17 cellular contexts compared by ENCODE assay signal in the genomic region with DNA sequence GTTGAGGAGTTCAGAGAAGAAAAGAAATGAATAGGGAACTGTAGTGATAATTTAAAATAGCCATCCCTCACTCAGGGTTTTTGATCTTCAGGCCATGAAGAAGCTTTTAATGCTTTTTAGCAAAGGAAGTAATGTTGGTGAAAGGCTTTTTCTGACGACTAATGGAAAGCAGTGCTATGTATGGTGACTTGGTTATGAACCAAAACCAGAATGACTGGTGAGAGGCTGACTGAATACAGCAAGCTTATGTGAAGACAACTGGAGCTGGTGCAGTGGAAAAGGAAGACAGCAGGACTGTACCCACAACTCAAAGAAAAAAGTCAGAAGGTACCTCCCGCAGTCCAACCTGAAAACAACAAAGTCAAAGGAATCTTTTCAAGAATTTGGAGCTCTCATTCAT.
DNase-seq lines count a peak whose midpoint lies in the region; ATAC-seq, FAIRE-seq and TF ChIP-seq lines count a peak whose summit lies in the region.
"Had no signal": no experiment of that assay in that cellular context is flagged by ENCODE, and none has a peak within 500 bp of the region (broad histone marks: within the 10 kb centered on the region; RNA-seq: fewer than 3 reads in every experiment).

No MANE protein-coding gene starts in this region.

- H3K9me3 ChIP-seq in BLaER1 treated with 17β-estradiol and CSF1 and Interleukin-3, amounts not matched to agents 10 nM and 100 nM (replicated peaks in 1 of 11) = peaks cover 0 to 25% (median 11%) of the 10 kb centered on the region in 11 experiments; a peak in 18 of 22 replicates
- H3K9me3 ChIP-seq in naive thymus-derived CD4-positive, alpha-beta T cell (ENCODE audit: control insufficient read depth in 2 of 3, low read length in 3 of 3) = no peaks in the 10 kb centered on the region
- H3K9me3 ChIP-seq: HAP-1 had no signal

- peak overlapping the region; percentile 33 for H3K4me3 Mint-ChIP-seq in activated T-helper 17 cell treated with anti-CD3 and anti-CD28 coated beads, Interleukin-2, amount 50 U/mL, for 72 hours
- no peak overlapping the region for H3K4me3 Mint-ChIP-seq in naive thymus-derived CD4-positive, alpha-beta T cell

- peak overlapping the region in 8 of 11 experiments; percentile 8 to 63 (median 30); a peak in 10 of 22 replicates for H3K4me2 ChIP-seq in BLaER1 treated with 17β-estradiol and CSF1 and Interleukin-3, amounts not matched to agents 10 nM and 100 nM

- peaks cover 13% of the 10 kb centered on the region for H3K4me1 Mint-ChIP-seq in activated T-helper 17 cell treated with anti-CD3 and anti-CD28 coated beads, Interleukin-2, amount 50 U/mL, for 72 hours
- peaks cover 0 to 32% (median 11%) of the 10 kb centered on the region in 7 donors for H3K4me1 Mint-ChIP-seq in naive thymus-derived CD4-positive, alpha-beta T cell

- no peak overlapping the region for H3K9ac ChIP-seq in BLaER1 treated with 17β-estradiol and CSF1 and Interleukin-3, amounts not matched to agents 10 nM and 100 nM

- peaks cover 2 to 18% (median 14%) of the 10 kb centered on the region in 10 experiments; a peak in 16 of 20 replicates for H3K4me1 ChIP-seq in BLaER1 treated with 17β-estradiol and CSF1 and Interleukin-3, amounts not matched to agents 10 nM and 100 nM
- H3K4me1 ChIP-seq in naive thymus-derived CD4-positive, alpha-beta T cell (ENCODE audit: control insufficient read depth in 2 of 2, insufficient read depth in 2 of 2, low read length in 2 of 2) = no peaks in the 10 kb centered on the region

- peaks cover 53% of the 10 kb centered on the region for H3K36me3 Mint-ChIP-seq in activated T-helper 17 cell treated with anti-CD3 and anti-CD28 coated beads, Interleukin-2, amount 50 U/mL, for 72 hours (ENCODE audit: low read depth)
- H3K36me3 Mint-ChIP-seq in naive thymus-derived CD4-positive, alpha-beta T cell = peaks cover 7 to 60% (median 41%) of the 10 kb centered on the region in 5 donors

- H3K4me3 ChIP-seq in BLaER1 treated with 17β-estradiol and CSF1 and Interleukin-3, amounts not matched to agents 10 nM and 100 nM = no peak overlapping the region
- no peak overlapping the region for H3K4me3 ChIP-seq in naive thymus-derived CD4-positive, alpha-beta T cell (ENCODE audit: low read length)
- H3K4me3 ChIP-seq: HAP-1 had no signal

- H3K27ac ChIP-seq in BLaER1 treated with 17β-estradiol and CSF1 and Interleukin-3, amounts not matched to agents 10 nM and 100 nM = peak overlapping the region in 1 of 11 experiments; percentile 12; a peak in 2 of 22 replicates
- H3K27ac ChIP-seq in naive thymus-derived CD4-positive, alpha-beta T cell (ENCODE audit: low read depth, low read length) = no peak overlapping the region
- H3K27ac ChIP-seq: C4-2B had no signal

- intact Hi-C loops in naive thymus-derived CD4-positive, alpha-beta T cell (cut with micrococcal nuclease) = no loop called here

- no peak for DNase-seq in GM12892 (ENCODE audit: insufficient read length)
- DNase-seq in naive thymus-derived CD4-positive, alpha-beta T cell = no peak
- DNase-seq in foreskin melanocyte = no peak
- DNase-seq in GM19238 (ENCODE audit: insufficient read length, low spot score) = no peak
- DNase-seq: DMS153, EL, NCI-H1436, NCI-H2029 treated with DMSO at 0.1 percent for 48 hours, NCI-H510A treated with DMSO at 0.1 percent for 48 hours, SHP77 had no signal

- peak overlapping the region; percentile 79 for H3K27ac Mint-ChIP-seq in activated T-helper 17 cell treated with anti-CD3 and anti-CD28 coated beads, Interleukin-2, amount 50 U/mL, for 72 hours
- peak overlapping the region in 5 of 9 donors; percentile 13 to 80 (median 63) for H3K27ac Mint-ChIP-seq in naive thymus-derived CD4-positive, alpha-beta T cell

- no peak for TF ChIP-seq POLR2A in GM12892 (IDR thresholded peaks at IDR 0.05; ENCODE audit: low read depth, low read length)

- CTCF ChIA-PET in naive thymus-derived CD4-positive, alpha-beta T cell (lab: Charles Lee) = interaction anchor here (0.6 kb wide), 2 partner anchors 303 to 430 kb away, joined by 3 read pairs; no protein-coding TSS in a partner anchor

- no peaks in the 10 kb centered on the region for H3K27me3 Mint-ChIP-seq in activated T-helper 17 cell treated with anti-CD3 and anti-CD28 coated beads, Interleukin-2, amount 50 U/mL, for 72 hours
- H3K27me3 Mint-ChIP-seq in naive thymus-derived CD4-positive, alpha-beta T cell = no peaks in the 10 kb centered on the region

- peaks cover 0 to 3% (median 0%) of the 10 kb centered on the region in 11 experiments; a peak in 2 of 22 replicates for H4K20me1 ChIP-seq in BLaER1 treated with 17β-estradiol and CSF1 and Interleukin-3, amounts not matched to agents 10 nM and 100 nM

- H3K27me3 ChIP-seq in BLaER1 treated with 17β-estradiol and CSF1 and Interleukin-3, amounts not matched to agents 10 nM and 100 nM = no peaks in the 10 kb centered on the region
- no peaks in the 10 kb centered on the region for H3K27me3 ChIP-seq in naive thymus-derived CD4-positive, alpha-beta T cell (ENCODE audit: control insufficient read depth in 2 of 2, insufficient read depth in 2 of 2, low read length in 2 of 2)

- peaks cover 4% of the 10 kb centered on the region for H3K9me3 Mint-ChIP-seq in activated T-helper 17 cell treated with anti-CD3 and anti-CD28 coated beads, Interleukin-2, amount 50 U/mL, for 72 hours
- H3K9me3 Mint-ChIP-seq in naive thymus-derived CD4-positive, alpha-beta T cell = peaks cover 0 to 8% (median 0%) of the 10 kb centered on the region in 11 donors

- POLR2A ChIA-PET in naive thymus-derived CD4-positive, alpha-beta T cell (lab: Charles Lee) = interaction anchor here (0.5 to 0.8 kb wide), 2 partner anchors 9 to 11 kb away, joined by 3 read pairs; no protein-coding TSS in a partner anchor

- FAIRE-seq in GM12892 (lab: Jason Lieb, UNC) = peak; percentile 9
- FAIRE-seq: RCC 7860 had no signal

- H3K36me3 ChIP-seq in BLaER1 treated with 17β-estradiol and CSF1 and Interleukin-3, amounts not matched to agents 10 nM and 100 nM = peaks cover 29 to 82% (median 48%) of the 10 kb centered on the region in 11 experiments; a peak in 21 of 22 replicates
- peaks cover 0 to 4% (median 0%) of the 10 kb centered on the region in 3 experiments for H3K36me3 ChIP-seq in naive thymus-derived CD4-positive, alpha-beta T cell (ENCODE audit: control insufficient read depth in 2 of 3, insufficient read depth in 3 of 3, low read length in 3 of 3)
- H3K36me3 ChIP-seq: HAP-1 had no signal

- peak; percentile 79 for ATAC-seq in activated T-helper 17 cell treated with anti-CD3 and anti-CD28 coated beads, Interleukin-2, amount 50 U/mL, for 72 hours (replicated peaks)
- no peak for ATAC-seq in naive thymus-derived CD4-positive, alpha-beta T cell
- no peak for ATAC-seq in GM19395 (IDR thresholded peaks at IDR 0.05; ENCODE audit: unreplicated experiment)
- no peak for ATAC-seq in HG02885 (IDR thresholded peaks at IDR 0.05; ENCODE audit: poor library complexity, unreplicated experiment)
